In the genomic region with DNA sequence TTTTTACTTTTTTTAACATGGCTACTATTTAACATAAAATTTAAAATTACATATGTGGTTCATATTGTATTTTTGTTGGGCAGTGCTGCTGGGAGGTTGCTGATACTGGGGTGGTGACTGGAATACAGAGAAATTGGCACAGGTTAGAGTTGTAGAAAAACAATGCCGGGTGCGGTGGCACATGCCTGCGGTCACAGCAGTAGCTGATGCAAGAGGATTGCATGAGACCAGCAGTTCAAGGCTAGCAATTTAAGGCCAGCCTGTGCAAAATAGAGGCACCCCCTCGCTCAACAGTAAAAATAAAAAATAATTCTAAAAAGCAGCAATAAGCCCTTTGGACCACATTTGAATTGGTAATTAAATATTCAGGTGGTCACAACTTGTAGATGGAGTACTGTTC, we compare ENCODE assay signal across 18 cellular contexts. TPM values are rescaled to one million over a fixed set of nuclear protein-coding genes. Genes with fewer than 3 reads are reported as not detected.
"Had no signal": no experiment of that assay in that cellular context is flagged by ENCODE, and none has a peak within 500 bp of the region (broad histone marks: within the 10 kb centered on the region; RNA-seq: fewer than 3 reads in every experiment).

No MANE protein-coding gene starts in this region.

- DNase-seq: activated B cell treated with CpG ODN at 0.5 μM for 24 hours; activated CD4-positive, alpha-beta T cell treated with anti-CD3 and anti-CD28 coated beads, Interleukin-2, amount 10 ng/mL, durations not matched to agents 7 days and 5 days; activated naive CD4-positive, alpha-beta T cell treated with anti-CD3 and anti-CD28 coated beads, Interleukin-2, amount 50 U/mL, for 16 hours; body of pancreas; dermis blood vessel endothelial cell; erythroblast; glutamatergic neuron; immature natural killer cell; naive thymus-derived CD4-positive, alpha-beta T cell; retina; stimulated activated CD4-positive, alpha-beta T cell treated with anti-CD3 and anti-CD28 coated beads, Interleukin-4, amount 100 ng/mL, for 4 hours; stimulated activated naive CD8-positive, alpha-beta T cell treated with anti-CD3 and anti-CD28 coated beads, Interleukin-15, amount 100 ng/mL, for 72 hours; uterus had no signal

- H3K4me3 ChIP-seq: body of pancreas, skin epidermis, thoracic aorta, uterus had no signal

- H3K27me3 ChIP-seq: body of pancreas, neutrophil, uterus had no signal

- H3K27me3 Mint-ChIP-seq: central memory CD8-positive, alpha-beta T cell had no signal

- H3K36me3 Mint-ChIP-seq: immature natural killer cell; naive thymus-derived CD4-positive, alpha-beta T cell had no signal

- H3K27ac ChIP-seq: body of pancreas, neutrophil, skin epidermis, thoracic aorta, uterus had no signal

- H3K36me3 ChIP-seq: neutrophil, thoracic aorta, uterus had no signal

- H3K27ac Mint-ChIP-seq: activated B cell treated with CpG ODN at 0.5 μM for 24 hours; activated CD4-positive, alpha-beta T cell treated with anti-CD3 and anti-CD28 coated beads, Interleukin-2, amount 10 ng/mL, durations not matched to agents 7 days and 5 days; immature natural killer cell; naive thymus-derived CD4-positive, alpha-beta T cell; stimulated activated naive CD8-positive, alpha-beta T cell treated with anti-CD3 and anti-CD28 coated beads, Interleukin-15, amount 100 ng/mL, for 72 hours had no signal

- H3K9me3 ChIP-seq: body of pancreas, neutrophil, thoracic aorta, uterus had no signal

- H3K4me3 Mint-ChIP-seq: activated B cell treated with CpG ODN at 0.5 μM for 24 hours; activated CD4-positive, alpha-beta T cell treated with anti-CD3 and anti-CD28 coated beads, Interleukin-2, amount 10 ng/mL, durations not matched to agents 7 days and 5 days; central memory CD8-positive, alpha-beta T cell; immature natural killer cell; naive thymus-derived CD4-positive, alpha-beta T cell; stimulated activated naive CD8-positive, alpha-beta T cell treated with anti-CD3 and anti-CD28 coated beads, Interleukin-15, amount 100 ng/mL, for 72 hours had no signal

- H3K4me1 ChIP-seq: body of pancreas, uterus had no signal

- H3K4me1 Mint-ChIP-seq: activated B cell treated with CpG ODN at 0.5 μM for 24 hours; activated CD4-positive, alpha-beta T cell treated with anti-CD3 and anti-CD28 coated beads, Interleukin-2, amount 10 ng/mL, durations not matched to agents 7 days and 5 days; central memory CD8-positive, alpha-beta T cell; immature natural killer cell; stimulated activated naive CD8-positive, alpha-beta T cell treated with anti-CD3 and anti-CD28 coated beads, Interleukin-15, amount 100 ng/mL, for 72 hours had no signal

- ATAC-seq: body of pancreas; naive thymus-derived CD4-positive, alpha-beta T cell; stimulated activated naive CD8-positive, alpha-beta T cell treated with anti-CD3 and anti-CD28 coated beads, Interleukin-15, amount 100 ng/mL, for 72 hours had no signal

- H3K9me3 Mint-ChIP-seq: activated B cell treated with CpG ODN at 0.5 μM for 24 hours; activated CD4-positive, alpha-beta T cell treated with anti-CD3 and anti-CD28 coated beads, Interleukin-2, amount 10 ng/mL, durations not matched to agents 7 days and 5 days; central memory CD8-positive, alpha-beta T cell; immature natural killer cell; naive thymus-derived CD4-positive, alpha-beta T cell; stimulated activated naive CD8-positive, alpha-beta T cell treated with anti-CD3 and anti-CD28 coated beads, Interleukin-15, amount 100 ng/mL, for 72 hours had no signal

RNA-seq across cellular contexts. Expression of gene CPE, which starts 11.8 kb away (rescaled TPM):
- total RNA-seq: activated B cell treated with CpG ODN at 0.5 μM for 24 hours; activated CD4-positive, alpha-beta T cell treated with anti-CD3 and anti-CD28 coated beads, Interleukin-2, amount 10 ng/mL, durations not matched to agents 7 days and 5 days; activated CD8-positive, alpha-beta memory T cell treated with anti-CD3 and anti-CD28 coated beads for 36 hours; naive thymus-derived CD4-positive, alpha-beta T cell had no signal
- polyA plus RNA-seq: immature natural killer cell had no signal
